Comparison of ENCODE assay signal across 1 cellular context in genomic region chr1:10472220-10473144, GRCh38.
A peak's percentile ranks its signal among the peaks of the same experiment; 100 is the strongest.
TF ChIP-seq lines count a peak whose summit lies in the region.

TSS of gene DFFA (minus strand) at chr1:10472529. CDS start at chr1:10472458, 71 bp downstream.

TF ChIP-seq in HepG2, 621 proteins besides CTCF, POLR2A, EP300 and RAD21 (continued from another document and continues in another):
- 0 out of 2 replicates have a peak, but pooled peaks have one; percentile 60 for TF ChIP-seq ZNF784 (CRISPR knock-in tag; IDR thresholded peaks at IDR 0.05; ENCODE audit: borderline replicate concordance)
- TF ChIP-seq ZNF564 (CRISPR knock-in tag; IDR thresholded peaks at IDR 0.05): 0 out of 2 replicates have a peak, but pooled peaks have one; percentile 39
- peak; percentile 83 for TF ChIP-seq IKZF5 (CRISPR knock-in tag; IDR thresholded peaks at IDR 0.05)
- peak; percentile 88 for TF ChIP-seq SMAD3 (CRISPR knock-in tag; IDR thresholded peaks at IDR 0.05)
- no peak for TF ChIP-seq ZNF121 (CRISPR knock-in tag; IDR thresholded peaks at IDR 0.05)
- TF ChIP-seq RXRA (CRISPR knock-in tag; IDR thresholded peaks at IDR 0.05): peak; percentile 86
- TF ChIP-seq ZNF605 (CRISPR knock-in tag; IDR thresholded peaks at IDR 0.05): peak; percentile 41; the same call in 1 of the 2 replicates
- TF ChIP-seq ETS1 (CRISPR knock-in tag; IDR thresholded peaks at IDR 0.05): no peak
- peak; percentile 73; the same call in 1 of the 2 replicates for TF ChIP-seq ZFP90 (CRISPR knock-in tag; IDR thresholded peaks at IDR 0.05; ENCODE audit: borderline replicate concordance)
- peak; percentile 59; the same call in 1 of the 2 replicates for TF ChIP-seq ZBTB44 (CRISPR knock-in tag; IDR thresholded peaks at IDR 0.05)
- no peak for TF ChIP-seq PLSCR1 (CRISPR knock-in tag; IDR thresholded peaks at IDR 0.05; ENCODE audit: borderline replicate concordance)
- no peak for TF ChIP-seq GPBP1L1 (CRISPR knock-in tag; IDR thresholded peaks at IDR 0.05)
- TF ChIP-seq NR2F1 (CRISPR knock-in tag; IDR thresholded peaks at IDR 0.05): peak in 1 of 2 experiments; percentile 57; a peak in 1 of 4 replicates
- no peak for TF ChIP-seq ZNF326 (CRISPR knock-in tag; IDR thresholded peaks at IDR 0.05; ENCODE audit: borderline replicate concordance)
- TF ChIP-seq NCOA2 (CRISPR knock-in tag; IDR thresholded peaks at IDR 0.05): peak; percentile 60
- peak; percentile 81 for TF ChIP-seq POLR2AphosphoS5 (IDR thresholded peaks at IDR 0.05; ENCODE audit: low read depth, low read length)
- TF ChIP-seq ZNF674 (CRISPR knock-in tag; IDR thresholded peaks at IDR 0.05; ENCODE audit: low read depth): no peak
- no peak for TF ChIP-seq TEF (CRISPR knock-in tag; IDR thresholded peaks at IDR 0.05)
- no peak for TF ChIP-seq SSRP1 (CRISPR knock-in tag; IDR thresholded peaks at IDR 0.05)
- no peak for TF ChIP-seq ZSCAN31 (CRISPR knock-in tag; IDR thresholded peaks at IDR 0.05; ENCODE audit: low read depth)
- no peak for TF ChIP-seq ZNF224 (CRISPR knock-in tag; IDR thresholded peaks at IDR 0.05)
- no peak for TF ChIP-seq ZNF337 (CRISPR knock-in tag; IDR thresholded peaks at IDR 0.05; ENCODE audit: borderline replicate concordance, low read depth)
- TF ChIP-seq ZNF619 (CRISPR knock-in tag; IDR thresholded peaks at IDR 0.05): peak; percentile 98
- peak; percentile 64; the same call in 1 of the 2 replicates for TF ChIP-seq PHF21A (CRISPR knock-in tag; IDR thresholded peaks at IDR 0.05)
- TF ChIP-seq ZNF704 (CRISPR knock-in tag; IDR thresholded peaks at IDR 0.05; ENCODE audit: borderline replicate concordance): no peak
- TF ChIP-seq ZBTB46 (CRISPR knock-in tag; IDR thresholded peaks at IDR 0.05; ENCODE audit: borderline replicate concordance): no peak
- no peak; the same call in 1 of the 2 replicates for TF ChIP-seq SP5 (CRISPR knock-in tag; IDR thresholded peaks at IDR 0.05; ENCODE audit: borderline replicate concordance, low read depth)
- TF ChIP-seq TFDP1 (CRISPR knock-in tag; IDR thresholded peaks at IDR 0.05; ENCODE audit: borderline replicate concordance): peak; percentile 87; the same call in 1 of the 2 replicates
- TF ChIP-seq ZKSCAN1 (IDR thresholded peaks at IDR 0.05; ENCODE audit: low read length): no peak
- TF ChIP-seq SOX6 (IDR thresholded peaks at IDR 0.05): no peak
- peak; percentile 64 for TF ChIP-seq SOX6 (CRISPR knock-in tag; IDR thresholded peaks at IDR 0.05)
- no peak for TF ChIP-seq HNF4G (IDR thresholded peaks at IDR 0.05; ENCODE audit: borderline replicate concordance, low read depth, low read length)
- no peak for TF ChIP-seq HNF4G (CRISPR knock-in tag; IDR thresholded peaks at IDR 0.05; ENCODE audit: borderline replicate concordance, low read depth)
- 0 out of 2 replicates have a peak, but pooled peaks have one; percentile 66 for TF ChIP-seq ZFP36L1 (CRISPR knock-in tag; IDR thresholded peaks at IDR 0.05)
- peak; percentile 93 for TF ChIP-seq NCOA1 (CRISPR knock-in tag; IDR thresholded peaks at IDR 0.05)
- TF ChIP-seq TCF7L2 (IDR thresholded peaks at IDR 0.05; ENCODE audit: low read depth, low read length): no peak
- TF ChIP-seq KDM3A (CRISPR knock-in tag; IDR thresholded peaks at IDR 0.05; ENCODE audit: low read depth): peak; percentile 75; the same call in 1 of the 2 replicates
- no peak for TF ChIP-seq ATRX (CRISPR knock-in tag; IDR thresholded peaks at IDR 0.05; ENCODE audit: borderline replicate concordance)
- TF ChIP-seq MTERF4 (CRISPR knock-in tag; IDR thresholded peaks at IDR 0.05): no peak; the same call in 1 of the 2 replicates
- no peak for TF ChIP-seq CCDC6 (CRISPR knock-in tag; IDR thresholded peaks at IDR 0.05)
- TF ChIP-seq ZNF160 (CRISPR knock-in tag; IDR thresholded peaks at IDR 0.05): no peak
- no peak for TF ChIP-seq TCF12 (IDR thresholded peaks at IDR 0.05)
- TF ChIP-seq TCF12 (CRISPR knock-in tag; IDR thresholded peaks at IDR 0.05): no peak
- TF ChIP-seq ZBTB21 (CRISPR knock-in tag; IDR thresholded peaks at IDR 0.05): no peak
- no peak; the same call in 1 of the 2 replicates for TF ChIP-seq ZNF709 (CRISPR knock-in tag; IDR thresholded peaks at IDR 0.05)
- no peak for TF ChIP-seq FOXK2 (IDR thresholded peaks at IDR 0.05)
- TF ChIP-seq MAFK (conservative IDR thresholded peaks at IDR 0.05 in 1 of 2, IDR thresholded peaks at IDR 0.05 in 1 of 2; ENCODE audit: low read length in 2 of 2): no peak
- no peak; the same call in 1 of the 2 replicates for TF ChIP-seq BORCS8-MEF2B (CRISPR knock-in tag; IDR thresholded peaks at IDR 0.05)
- TF ChIP-seq MTA3 (CRISPR knock-in tag; IDR thresholded peaks at IDR 0.05): no peak
- TF ChIP-seq RFX5 (IDR thresholded peaks at IDR 0.05; ENCODE audit: low read depth, low read length): no peak
- peak; percentile 39 for TF ChIP-seq SKI (IDR thresholded peaks at IDR 0.05; ENCODE audit: partially characterized antibody)
- TF ChIP-seq ZNF362 (CRISPR knock-in tag; IDR thresholded peaks at IDR 0.05; ENCODE audit: borderline replicate concordance): no peak
- no peak for TF ChIP-seq ZNF644 (CRISPR knock-in tag; IDR thresholded peaks at IDR 0.05; ENCODE audit: low read depth)
